29 cellular contexts compared by ENCODE assay signal in the genomic region with DNA sequence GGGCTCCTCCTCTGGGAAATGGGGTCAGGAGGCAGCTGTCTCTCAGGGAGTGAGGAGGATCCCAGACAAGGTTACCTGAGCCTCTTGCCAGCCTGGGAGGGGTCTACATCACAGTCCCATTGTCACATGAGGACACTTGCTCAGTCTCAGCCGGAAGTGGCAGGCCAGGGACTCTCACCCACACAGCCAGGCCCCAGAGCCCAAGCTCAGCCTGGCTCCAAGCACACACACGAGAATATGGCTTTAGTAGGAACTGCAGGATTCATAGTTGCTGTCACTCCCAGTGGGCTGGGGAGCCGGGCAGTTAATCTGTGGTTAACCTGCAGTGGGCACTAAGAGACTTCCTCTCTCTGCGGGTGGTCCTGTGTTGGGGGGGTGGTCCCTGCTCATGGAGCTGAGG. TPM values are rescaled to one million over a fixed set of nuclear protein-coding genes. Genes with fewer than 3 reads are reported as not detected.
"Had no signal": no experiment of that assay in that cellular context is flagged by ENCODE, and none has a peak within 500 bp of the region (broad histone marks: within the 10 kb centered on the region; RNA-seq: fewer than 3 reads in every experiment).

No MANE protein-coding gene starts in this region.

- H3K27ac Mint-ChIP-seq: nephron; neural progenitor cell; stimulated activated memory B cell treated with anti-CD40 and anti-IgM and Interleukin-4, amounts not matched to agents 10 μg/mL and 1 μg/mL and 100 μg/mL, for 72 hours; type B pancreatic cell had no signal

- H3K27me3 Mint-ChIP-seq: stimulated activated memory B cell treated with anti-CD40 and anti-IgM and Interleukin-4, amounts not matched to agents 10 μg/mL and 1 μg/mL and 100 μg/mL, for 72 hours; type B pancreatic cell had no signal

- ATAC-seq: foreskin keratinocyte; gastroesophageal sphincter; heart left ventricle; left ventricle myocardium superior; lower lobe of right lung; psoas muscle; right cardiac atrium; stimulated activated memory B cell treated with anti-CD40 and anti-IgM and Interleukin-4, amounts not matched to agents 10 μg/mL and 1 μg/mL and 100 μg/mL, for 72 hours; stimulated activated naive CD8-positive, alpha-beta T cell treated with anti-CD3 and anti-CD28 coated beads, Interleukin-15, Interleukin-2, amounts not matched to agents 100 U/mL and 50 U/mL, for 24 hours had no signal

- H3K4me1 Mint-ChIP-seq: nephron, neural progenitor cell had no signal

- H3K4me3 Mint-ChIP-seq: nephron; neural progenitor cell; stimulated activated memory B cell treated with anti-CD40 and anti-IgM and Interleukin-4, amounts not matched to agents 10 μg/mL and 1 μg/mL and 100 μg/mL, for 72 hours; type B pancreatic cell had no signal

- DNase-seq: central memory CD4-positive, alpha-beta T cell; effector memory CD4-positive, alpha-beta T cell; foreskin keratinocyte; heart left ventricle; left ventricle myocardium superior; lower lobe of right lung; nucleus accumbens; ovary; posterior cingulate gyrus; psoas muscle; right cardiac atrium; sigmoid colon; stimulated activated CD4-positive, alpha-beta T cell treated with anti-CD3 and anti-CD28 coated beads, Interleukin-4, amount 100 ng/mL, for 4 hours; stimulated activated naive CD8-positive, alpha-beta T cell treated with anti-CD3 and anti-CD28 coated beads, Interleukin-15, Interleukin-2, amounts not matched to agents 100 U/mL and 50 U/mL, for 24 hours; substantia nigra; testis; tibial artery had no signal

- H3K9me3 Mint-ChIP-seq: nephron; neural progenitor cell; stimulated activated memory B cell treated with anti-CD40 and anti-IgM and Interleukin-4, amounts not matched to agents 10 μg/mL and 1 μg/mL and 100 μg/mL, for 72 hours; type B pancreatic cell had no signal

RNA-seq across cellular contexts. Expression of a gene that starts 39.6 kb away (rescaled TPM):
- total RNA-seq: fibroblast of lung, foreskin keratinocyte, gastroesophageal sphincter, left ventricle myocardium superior, renal cortical epithelial cell, right cardiac atrium, sigmoid colon, skeletal muscle tissue, urinary bladder had no signal

RNA-seq across cellular contexts. Expression of a gene that starts 43.4 kb away (rescaled TPM):
- total RNA-seq: cerebellum, fibroblast of lung, foreskin keratinocyte, gastroesophageal sphincter, heart left ventricle, hepatocyte, left ventricle myocardium superior, mesenteric fat pad, psoas muscle, renal cortical epithelial cell, right cardiac atrium, sigmoid colon, skeletal muscle tissue, testis, urinary bladder had no signal
